ENCODE assay signal across 10 cellular contexts in genomic region chr9:95565982-95566381, GRCh38.
"Had no signal": no experiment of that assay in that cellular context is flagged by ENCODE, and none has a peak within 500 bp of the region (broad histone marks: within the 10 kb centered on the region; RNA-seq: fewer than 3 reads in every experiment).

No MANE protein-coding gene starts in this region.

- H2AFZ ChIP-seq: GM23248 had no signal

- FAIRE-seq: H54, HTR-8/SVneo, K562 had no signal

- H3K9ac ChIP-seq: GM23248 had no signal

- H3K27ac ChIP-seq: GM23248 had no signal

- DNase-seq: GM23248, GOT3, H9, HCEC 1CT, HFFc6, IMR-90, KG1 had no signal

- H3K4me3 ChIP-seq: GM23248, K562 had no signal
